Comparison of ENCODE assay signal across 1 cellular context in the genomic region with DNA sequence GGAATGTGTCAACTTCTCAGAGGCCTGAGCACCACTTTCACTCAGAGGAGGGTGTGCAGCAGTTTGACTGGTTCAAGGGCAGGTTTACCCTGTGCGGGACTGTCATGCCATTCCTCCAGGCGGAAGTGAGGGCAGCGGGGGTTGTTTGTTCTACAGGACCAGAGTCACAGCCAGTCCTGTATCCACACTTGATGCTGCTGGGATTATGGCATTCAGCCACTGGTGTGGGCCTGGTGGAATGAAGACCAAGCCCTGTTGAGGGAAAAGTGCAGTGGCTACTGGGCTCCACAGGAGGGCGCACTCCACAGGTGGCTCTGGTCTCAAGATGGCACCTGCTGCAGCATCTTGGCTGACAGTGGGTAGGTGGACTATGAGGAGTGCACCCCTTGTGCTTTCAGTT.
TF ChIP-seq lines count a peak whose summit lies in the region.

No MANE protein-coding gene starts in this region.

TF ChIP-seq in WTC11, 78 proteins besides CTCF, POLR2A, EP300 and RAD21 (continued from another document):
- TF ChIP-seq TP53 (CRISPR knock-in tag; IDR thresholded peaks at IDR 0.05) = no peak
- TF ChIP-seq, protein P1, sequence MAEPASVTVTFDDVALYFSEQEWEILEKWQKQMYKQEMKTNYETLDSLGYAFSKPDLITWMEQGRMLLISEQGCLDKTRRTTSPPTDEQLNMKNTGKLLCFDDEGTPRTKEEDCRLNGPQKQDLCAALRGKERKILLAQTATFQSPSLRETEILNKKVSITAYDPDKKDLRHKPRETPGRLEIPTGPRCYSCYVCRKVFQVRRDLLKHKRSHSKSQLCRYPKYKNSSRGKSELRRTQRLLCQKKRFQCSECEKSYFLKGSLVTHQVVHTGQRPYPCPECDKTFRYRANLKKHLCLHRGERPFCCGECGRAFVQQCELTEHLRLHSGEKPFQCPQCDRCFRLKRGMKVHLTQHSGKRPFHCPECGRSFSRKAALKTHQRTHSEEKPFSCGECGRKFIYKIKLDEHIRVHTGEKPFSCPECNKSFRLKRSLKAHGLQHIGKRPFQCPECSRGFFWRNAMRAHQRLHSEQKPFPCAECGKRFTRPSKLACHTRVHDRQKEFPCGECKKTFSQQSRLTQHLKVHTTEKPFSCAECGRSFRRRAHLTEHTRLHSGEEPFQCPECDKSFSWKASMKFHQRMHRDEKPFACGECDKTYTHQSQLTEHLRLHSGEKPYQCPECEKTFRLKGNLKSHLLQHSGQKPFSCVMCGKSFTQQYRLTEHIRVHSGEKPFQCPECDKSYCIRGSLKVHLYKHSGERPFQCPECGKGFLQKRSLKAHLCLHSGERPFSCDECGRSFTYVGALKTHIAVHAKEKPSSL (CRISPR knock-in tag; conservative IDR thresholded peaks at IDR 0.05) = no peak
- TF ChIP-seq ZNF263 (CRISPR knock-in tag; IDR thresholded peaks at IDR 0.05; ENCODE audit: low read depth) = no peak
- TF ChIP-seq GRHL2 (CRISPR knock-in tag; IDR thresholded peaks at IDR 0.05; ENCODE audit: insufficient replicate concordance, severe bottlenecking) = no peak
- no peak for TF ChIP-seq SMAD4 (CRISPR knock-in tag; IDR thresholded peaks at IDR 0.05)
- TF ChIP-seq GABPB1 (CRISPR knock-in tag; IDR thresholded peaks at IDR 0.05) = no peak
